Comparison of ENCODE assay signal across 1 cellular context in the genomic region with DNA sequence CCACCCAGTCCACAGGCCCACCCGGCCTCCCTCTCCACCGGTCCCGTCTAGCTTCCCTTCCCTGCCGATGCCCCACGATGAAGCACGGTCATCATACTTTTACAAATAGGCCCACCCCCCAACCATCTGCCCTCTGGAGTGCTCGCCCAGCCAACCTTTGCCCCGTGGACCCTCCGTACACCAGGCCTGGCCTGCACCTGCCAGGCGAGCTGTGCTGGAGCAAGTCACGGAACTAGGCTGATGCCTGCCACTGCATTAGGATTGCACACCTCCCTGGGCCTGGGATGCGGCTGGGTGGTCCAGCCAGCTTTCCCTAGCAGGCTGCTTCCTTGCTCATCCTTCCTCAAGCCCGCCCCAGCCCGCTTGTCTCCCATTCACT.
TF ChIP-seq lines count a peak whose summit lies in the region.

No MANE protein-coding gene starts in this region.

TF ChIP-seq in HepG2, 621 proteins besides CTCF, POLR2A, EP300 and RAD21:
- TF ChIP-seq CC2D1A (CRISPR knock-in tag; IDR thresholded peaks at IDR 0.05) (no peak), ZNF572 (CRISPR knock-in tag; IDR thresholded peaks at IDR 0.05) (no peak), ARHGAP35 (CRISPR knock-in tag; IDR thresholded peaks at IDR 0.05; ENCODE audit: borderline replicate concordance) (no peak), MED1 (CRISPR knock-in tag; IDR thresholded peaks at IDR 0.05) (no peak), ZNF543 (CRISPR knock-in tag; IDR thresholded peaks at IDR 0.05) (no peak), DPF2 (CRISPR knock-in tag; IDR thresholded peaks at IDR 0.05; ENCODE audit: borderline replicate concordance, low read depth) (no peak)
- TF ChIP-seq, protein P1, sequence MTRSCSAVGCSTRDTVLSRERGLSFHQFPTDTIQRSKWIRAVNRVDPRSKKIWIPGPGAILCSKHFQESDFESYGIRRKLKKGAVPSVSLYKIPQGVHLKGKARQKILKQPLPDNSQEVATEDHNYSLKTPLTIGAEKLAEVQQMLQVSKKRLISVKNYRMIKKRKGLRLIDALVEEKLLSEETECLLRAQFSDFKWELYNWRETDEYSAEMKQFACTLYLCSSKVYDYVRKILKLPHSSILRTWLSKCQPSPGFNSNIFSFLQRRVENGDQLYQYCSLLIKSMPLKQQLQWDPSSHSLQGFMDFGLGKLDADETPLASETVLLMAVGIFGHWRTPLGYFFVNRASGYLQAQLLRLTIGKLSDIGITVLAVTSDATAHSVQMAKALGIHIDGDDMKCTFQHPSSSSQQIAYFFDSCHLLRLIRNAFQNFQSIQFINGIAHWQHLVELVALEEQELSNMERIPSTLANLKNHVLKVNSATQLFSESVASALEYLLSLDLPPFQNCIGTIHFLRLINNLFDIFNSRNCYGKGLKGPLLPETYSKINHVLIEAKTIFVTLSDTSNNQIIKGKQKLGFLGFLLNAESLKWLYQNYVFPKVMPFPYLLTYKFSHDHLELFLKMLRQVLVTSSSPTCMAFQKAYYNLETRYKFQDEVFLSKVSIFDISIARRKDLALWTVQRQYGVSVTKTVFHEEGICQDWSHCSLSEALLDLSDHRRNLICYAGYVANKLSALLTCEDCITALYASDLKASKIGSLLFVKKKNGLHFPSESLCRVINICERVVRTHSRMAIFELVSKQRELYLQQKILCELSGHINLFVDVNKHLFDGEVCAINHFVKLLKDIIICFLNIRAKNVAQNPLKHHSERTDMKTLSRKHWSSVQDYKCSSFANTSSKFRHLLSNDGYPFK (CRISPR knock-in tag; IDR thresholded peaks at IDR 0.05; ENCODE audit: borderline replicate concordance) = no peak
- TF ChIP-seq, protein P2, sequence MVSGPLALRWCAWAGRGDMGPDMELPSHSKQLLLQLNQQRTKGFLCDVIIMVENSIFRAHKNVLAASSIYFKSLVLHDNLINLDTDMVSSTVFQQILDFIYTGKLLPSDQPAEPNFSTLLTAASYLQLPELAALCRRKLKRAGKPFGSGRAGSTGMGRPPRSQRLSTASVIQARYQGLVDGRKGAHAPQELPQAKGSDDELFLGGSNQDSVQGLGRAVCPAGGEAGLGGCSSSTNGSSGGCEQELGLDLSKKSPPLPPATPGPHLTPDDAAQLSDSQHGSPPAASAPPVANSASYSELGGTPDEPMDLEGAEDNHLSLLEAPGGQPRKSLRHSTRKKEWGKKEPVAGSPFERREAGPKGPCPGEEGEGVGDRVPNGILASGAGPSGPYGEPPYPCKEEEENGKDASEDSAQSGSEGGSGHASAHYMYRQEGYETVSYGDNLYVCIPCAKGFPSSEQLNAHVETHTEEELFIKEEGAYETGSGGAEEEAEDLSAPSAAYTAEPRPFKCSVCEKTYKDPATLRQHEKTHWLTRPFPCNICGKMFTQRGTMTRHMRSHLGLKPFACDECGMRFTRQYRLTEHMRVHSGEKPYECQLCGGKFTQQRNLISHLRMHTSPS (CRISPR knock-in tag; IDR thresholded peaks at IDR 0.05; ENCODE audit: low read depth) = no peak
